18 cellular contexts compared by ENCODE assay signal in genomic region chr12:106894774-106895173, GRCh38.
DNase-seq lines count a peak whose midpoint lies in the region; ATAC-seq, FAIRE-seq and TF ChIP-seq lines count a peak whose summit lies in the region.
"Had no signal": no experiment of that assay in that cellular context is flagged by ENCODE, and none has a peak within 500 bp of the region (broad histone marks: within the 10 kb centered on the region; RNA-seq: fewer than 3 reads in every experiment).

No MANE protein-coding gene starts in this region.

- no peaks in the 10 kb centered on the region for H3K79me2 ChIP-seq in PC-3 (ENCODE audit: low read length)

- H2AFZ ChIP-seq in PC-3 (ENCODE audit: low read length) = no peak overlapping the region
- H2AFZ ChIP-seq: GM23338 had no signal

- intact Hi-C loops in PC-3 (cut with micrococcal nuclease) (loop anchor here (5.0 kb wide), 1 partner anchor 32 kb away; no protein-coding TSS in a partner anchor), dorsolateral prefrontal cortex (cut with DNase I) (no loop called here)

- no peaks in the 10 kb centered on the region for H3K9me3 ChIP-seq in PC-3 (ENCODE audit: low read length)

- H3K9me3 Mint-ChIP-seq in effector memory CD8-positive, alpha-beta T cell = no peaks in the 10 kb centered on the region
- H3K9me3 Mint-ChIP-seq: GM23338 had no signal

- no peaks in the 10 kb centered on the region for H3K9me2 ChIP-seq in PC-3 (replicated peaks; ENCODE audit: low read length)

- H3K27ac ChIP-seq in PC-3 (ENCODE audit: low read length) (no peak overlapping the region), foreskin keratinocyte (no peak overlapping the region), dorsolateral prefrontal cortex (no peak overlapping the region)
- H3K27ac ChIP-seq: BLaER1 treated with 17β-estradiol and CSF1 and Interleukin-3, amounts not matched to agents 10 nM and 100 nM; HL-60 had no signal

- POLR2A ChIA-PET in PC-3 (lab: Charles Lee; ENCODE audit: unreplicated experiment) = interaction anchor here (0.6 kb wide), 1 partner anchor 1104 kb away, joined by 3 read pairs; no protein-coding TSS in a partner anchor

- TF ChIP-seq POLR2A in GM12891 (IDR thresholded peaks at IDR 0.05; ENCODE audit: low read depth, low read length) = no peak

- H3K4me3 ChIP-seq in PC-3 (ENCODE audit: low read length) (no peak overlapping the region), dorsolateral prefrontal cortex (no peak overlapping the region)
- H3K4me3 ChIP-seq: BLaER1 treated with 17β-estradiol and CSF1 and Interleukin-3, amounts not matched to agents 10 nM and 100 nM; GM23338; K562 had no signal

- no TSS peak for BruUV-seq in PC-3 (replicated peaks; lab: Mats Ljungman, UMichigan)

- no peak overlapping the region for H3K27ac Mint-ChIP-seq in effector memory CD8-positive, alpha-beta T cell
- H3K27ac Mint-ChIP-seq: B cell; CD8-positive, alpha-beta T cell; GM23338 had no signal

- no peak overlapping the region for H3K4me2 ChIP-seq in PC-3 (ENCODE audit: low read length)
- H3K4me2 ChIP-seq: BLaER1 treated with 17β-estradiol and CSF1 and Interleukin-3, amounts not matched to agents 10 nM and 100 nM; GM23338 had no signal

- peak; percentile 60 for FAIRE-seq in GM12891 (lab: Jason Lieb, UNC)
- FAIRE-seq: GM19239, H54 had no signal

- peaks cover 4 to 14% of the 10 kb centered on the region in 2 donors for H3K27me3 Mint-ChIP-seq in effector memory CD8-positive, alpha-beta T cell

- no peaks in the 10 kb centered on the region for H3K27me3 ChIP-seq in PC-3 (ENCODE audit: low read length)
- H3K27me3 ChIP-seq in foreskin keratinocyte = peaks cover 2% of the 10 kb centered on the region
- peaks cover 0 to 3% (median 0%) of the 10 kb centered on the region in 45 donors for H3K27me3 ChIP-seq in dorsolateral prefrontal cortex

- H3K36me3 ChIP-seq in PC-3 (ENCODE audit: low read depth, low read length) = no peaks in the 10 kb centered on the region

- ATAC-seq in PC-3 = peak; percentile 76
- peak; percentile 61 for ATAC-seq in foreskin keratinocyte
- ATAC-seq in effector memory CD8-positive, alpha-beta T cell (replicated peaks) = no peak
- ATAC-seq: CD8-positive, alpha-beta T cell; GM23338; K562 had no signal

- DNase-seq in GM12891 (ENCODE audit: insufficient read length, low spot score) = no peak
- DNase-seq in PC-3 = peak; percentile 33
- peak in 1 of 2 donors; percentile 29 for DNase-seq in foreskin keratinocyte
- no peak for DNase-seq in effector memory CD8-positive, alpha-beta T cell
- no peak for DNase-seq in dorsolateral prefrontal cortex
- DNase-seq in DMS153 treated with DMSO at 0.1 percent for 48 hours (lab: John Stamatoyannopoulos, UW; ENCODE audit: unreplicated experiment) = no peak
- DNase-seq: CD8-positive, alpha-beta T cell; COR-L47; DMS 273 treated with DMSO at 0.1 percent for 48 hours; GF-D8; HCEC 1CT had no signal

- H3K4me1 Mint-ChIP-seq in effector memory CD8-positive, alpha-beta T cell (ENCODE audit: low read depth in 2 of 2) = peaks cover 1 to 7% of the 10 kb centered on the region in 2 donors
- H3K4me1 Mint-ChIP-seq: B cell had no signal

- H3K4me3 Mint-ChIP-seq in effector memory CD8-positive, alpha-beta T cell = no peak overlapping the region
- H3K4me3 Mint-ChIP-seq: B cell; CD8-positive, alpha-beta T cell; GM23338 had no signal

- no peaks in the 10 kb centered on the region for H3K36me3 Mint-ChIP-seq in effector memory CD8-positive, alpha-beta T cell (ENCODE audit: insufficient read depth)
- H3K36me3 Mint-ChIP-seq: CD8-positive, alpha-beta T cell had no signal

- H3K9ac ChIP-seq in PC-3 (ENCODE audit: low read length) = no peak overlapping the region
- H3K9ac ChIP-seq: BLaER1 treated with 17β-estradiol and CSF1 and Interleukin-3, amounts not matched to agents 10 nM and 100 nM had no signal

- no peak for TF ChIP-seq CTCF in PC-3 (conservative IDR thresholded peaks at IDR 0.05; ENCODE audit: low read depth, low read length)
- TF ChIP-seq CTCF in foreskin keratinocyte (conservative IDR thresholded peaks at IDR 0.05) = no peak
- TF ChIP-seq CTCF in dorsolateral prefrontal cortex (IDR thresholded peaks at IDR 0.05 in 54 of 56, conservative IDR thresholded peaks at IDR 0.05 in 2 of 56; ENCODE audit: low read depth in 1 of 56, partially characterized antibody in 56 of 56) = no peak

- CTCF ChIA-PET in PC-3 (lab: Charles Lee) = interaction anchor here (0.8 kb wide), 1 partner anchor 54 kb away, joined by 3 read pairs; no protein-coding TSS in a partner anchor

- H3F3A ChIP-seq in PC-3 (ENCODE audit: low read length, unreplicated experiment) = no peaks in the 10 kb centered on the region

- H4K20me1 ChIP-seq in PC-3 (ENCODE audit: low read length) = no peaks in the 10 kb centered on the region

- H3K4me1 ChIP-seq in PC-3 (ENCODE audit: insufficient read depth, low read length) (no peaks in the 10 kb centered on the region), foreskin keratinocyte (no peaks in the 10 kb centered on the region)
- H3K4me1 ChIP-seq: BLaER1 treated with 17β-estradiol and CSF1 and Interleukin-3, amounts not matched to agents 10 nM and 100 nM had no signal

TF ChIP-seq in GM12891, 5 proteins besides CTCF, POLR2A, EP300 and RAD21:
- TF ChIP-seq TAF1 (IDR thresholded peaks at IDR 0.05; ENCODE audit: low read depth, low read length) (no peak), POLR2AphosphoS5 (IDR thresholded peaks at IDR 0.05; ENCODE audit: low read depth, low read length) (no peak), POU2F2 (IDR thresholded peaks at IDR 0.05; ENCODE audit: low read depth, low read length) (no peak), SPI1 (IDR thresholded peaks at IDR 0.05; ENCODE audit: low read depth, low read length) (no peak), PAX5 (IDR thresholded peaks at IDR 0.05; ENCODE audit: insufficient read depth, low read length, severe bottlenecking) (no peak)
